15 cellular contexts compared by ENCODE assay signal in genomic region chr19:13210941-13211340, GRCh38.
"Had no signal": no experiment of that assay in that cellular context is flagged by ENCODE, and none has a peak within 500 bp of the region (broad histone marks: within the 10 kb centered on the region; RNA-seq: fewer than 3 reads in every experiment).

No MANE protein-coding gene starts in this region.

- H3K36me3 Mint-ChIP-seq: mesothelial cell of epicardium had no signal

- H3K9me3 ChIP-seq: gastrocnemius medialis, heart right ventricle, lower lobe of right lung had no signal

- DNase-seq: activated CD4-positive, alpha-beta T cell treated with anti-CD3 and anti-CD28 coated beads for 4 hours; activated CD8-positive, alpha-beta memory T cell treated with anti-CD3 and anti-CD28 coated beads, Interleukin-2, amount 50 U/mL, for 4 hours; activated CD8-positive, alpha-beta T cell treated with anti-CD3 and anti-CD28 coated beads, Interleukin-2, amount 10 ng/mL, durations not matched to agents 7 days and 5 days; activated T-cell treated with anti-CD3 and anti-CD28 coated beads, Interleukin-2, amount 50 U/mL, for 72 hours; dermis blood vessel endothelial cell; erythroblast; gastrocnemius medialis; heart right ventricle; left colon; lower lobe of right lung; stimulated activated CD4-positive, alpha-beta T cell treated with anti-CD3 and anti-CD28 coated beads, Interleukin-1b, Interleukin-23, amount 100 ng/mL, for 48 hours; T-helper 1 cell; WERI-Rb-1 had no signal

- H3K9me3 Mint-ChIP-seq: activated T-cell treated with anti-CD3 and anti-CD28 coated beads, Interleukin-2, amount 50 U/mL, for 72 hours; mesothelial cell of epicardium had no signal

- H3K4me3 Mint-ChIP-seq: activated CD8-positive, alpha-beta T cell treated with anti-CD3 and anti-CD28 coated beads, Interleukin-2, amount 10 ng/mL, durations not matched to agents 7 days and 5 days; activated T-cell treated with anti-CD3 and anti-CD28 coated beads, Interleukin-2, amount 50 U/mL, for 72 hours; mesothelial cell of epicardium had no signal

- H3K4me3 ChIP-seq: gastrocnemius medialis, heart right ventricle, lower lobe of right lung had no signal

- H3K4me1 ChIP-seq: gastrocnemius medialis, parathyroid adenoma had no signal

- ATAC-seq: activated CD8-positive, alpha-beta T cell treated with anti-CD3 and anti-CD28 coated beads, Interleukin-2, amount 10 ng/mL, durations not matched to agents 7 days and 5 days; activated T-cell treated with anti-CD3 and anti-CD28 coated beads, Interleukin-2, amount 50 U/mL, for 72 hours; gastrocnemius medialis; heart right ventricle; left colon; lower lobe of right lung had no signal

- H3K36me3 ChIP-seq: gastrocnemius medialis, heart right ventricle, lower lobe of right lung, WERI-Rb-1 had no signal

- H3K27ac ChIP-seq: gastrocnemius medialis, heart right ventricle, lower lobe of right lung, parathyroid adenoma, WERI-Rb-1 had no signal

- H3K27ac Mint-ChIP-seq: activated T-cell treated with anti-CD3 and anti-CD28 coated beads, Interleukin-2, amount 50 U/mL, for 72 hours; mesothelial cell of epicardium had no signal
